ENCODE assay signal across 1 cellular context in the genomic region with DNA sequence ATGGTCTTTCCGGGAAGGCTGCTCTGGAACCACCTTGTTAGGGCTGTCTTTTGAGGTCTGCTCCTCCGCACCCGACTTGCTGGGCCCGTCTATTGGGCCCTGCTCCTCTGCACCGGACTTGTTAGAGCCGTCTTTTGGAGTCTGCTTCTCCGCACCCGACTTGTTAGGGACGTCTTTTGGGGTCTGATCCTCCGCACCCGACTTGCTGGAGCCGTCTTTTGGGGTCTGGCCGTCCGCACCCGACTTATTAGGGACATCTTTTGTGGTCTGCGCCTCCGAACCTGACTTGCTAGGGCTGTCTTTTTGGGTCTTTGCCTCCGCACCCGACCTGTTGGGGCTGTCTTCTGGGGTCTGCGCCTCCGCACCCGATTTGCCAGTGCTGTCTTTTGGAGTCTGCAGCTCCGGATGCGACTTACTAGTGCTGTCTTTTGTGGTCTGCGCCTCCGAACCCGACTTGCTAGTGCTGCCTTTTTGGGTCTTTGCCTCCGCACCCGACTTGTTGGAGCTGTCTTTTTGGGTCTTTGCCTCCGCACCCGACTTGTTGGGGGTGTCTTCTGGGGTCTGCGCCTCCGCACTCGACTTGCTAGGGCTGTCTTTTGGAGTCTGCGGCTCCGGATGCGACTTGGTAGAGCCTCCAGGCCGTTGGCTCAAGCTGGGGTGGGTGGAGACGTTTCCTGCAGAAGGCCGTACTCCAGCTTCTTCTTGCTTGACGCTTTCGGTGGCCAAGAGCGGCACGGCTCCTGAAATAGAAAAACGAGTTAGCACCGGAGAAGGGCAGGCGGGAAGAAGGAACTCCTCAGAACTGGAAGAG.
TF ChIP-seq lines count a peak whose summit lies in the region.

No MANE protein-coding gene starts in this region.

TF ChIP-seq in endothelial cell of umbilical vein, 7 proteins besides CTCF, POLR2A, EP300 and RAD21:
- TF ChIP-seq, protein P1, sequence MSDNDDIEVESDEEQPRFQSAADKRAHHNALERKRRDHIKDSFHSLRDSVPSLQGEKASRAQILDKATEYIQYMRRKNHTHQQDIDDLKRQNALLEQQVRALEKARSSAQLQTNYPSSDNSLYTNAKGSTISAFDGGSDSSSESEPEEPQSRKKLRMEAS (IDR thresholded peaks at IDR 0.05; ENCODE audit: insufficient read depth, insufficient read length): no peak
- TF ChIP-seq MYC (IDR thresholded peaks at IDR 0.05; ENCODE audit: low read depth, low read length): no peak
- TF ChIP-seq POLR2AphosphoS5 (IDR thresholded peaks at IDR 0.05; ENCODE audit: insufficient read depth, low read depth, low read length): peak; percentile 3
